Comparison of ENCODE assay signal across 8 cellular contexts in genomic region chr6:116278853-116279231, GRCh38. TPM values are rescaled to one million over a fixed set of nuclear protein-coding genes. Genes with fewer than 3 reads are reported as not detected.
DNase-seq lines count a peak whose midpoint lies in the region; TF ChIP-seq lines count a peak whose summit lies in the region.

No MANE protein-coding gene starts in this region.

- H3K9ac ChIP-seq in HUES64 (ENCODE audit: low read depth, low read length): peak overlapping the region; percentile 91

- DNase-seq in GM12864 (ENCODE audit: low read depth): no peak
- DNase-seq in adrenal gland: peak; percentile 64 to 84 (median 77)
- peak in 1 of 3 donors; percentile 25 for DNase-seq in immature natural killer cell
- peak; percentile 13 for DNase-seq in stimulated activated CD4-positive, alpha-beta T cell treated with anti-CD3 and anti-CD28 coated beads, Interleukin-4, amount 100 ng/mL, for 1 hour
- no peak for DNase-seq in GM20000 (ENCODE audit: low spot score)
- no peak for DNase-seq in AG08395 (ENCODE audit: low spot score)
- no peak for DNase-seq in KBM-7

- in situ Hi-C loops in KBM-7 (cut with MboI; ENCODE audit: low pct_unique_long_range_greater_than_20kb, low sequenced_read_pairs): no loop called here

- H3K27ac ChIP-seq in HUES64 (ENCODE audit: low read depth, low read length) (peak overlapping the region; percentile 91; the same call in 1 of the 2 replicates), adrenal gland (peak overlapping the region; percentile 94 to 100 (median 99))

- H3K4me1 ChIP-seq in HUES64 (ENCODE audit: insufficient read depth, low read length) (peaks cover 19% of the 10 kb centered on the region), adrenal gland (replicated peaks in 1 of 2) (peaks cover 15 to 64% of the 10 kb centered on the region in 2 donors)

- H3K9me3 ChIP-seq in HUES64 (ENCODE audit: insufficient read depth, low read depth, low read length) (no peaks in the 10 kb centered on the region), adrenal gland (replicated peaks in 1 of 3) (no peaks in the 10 kb centered on the region)

- peak overlapping the region; percentile 98 to 100 (median 100) for H3K27ac Mint-ChIP-seq in immature natural killer cell

- H3K9me3 Mint-ChIP-seq in immature natural killer cell: no peaks in the 10 kb centered on the region

- H3K36me3 Mint-ChIP-seq in immature natural killer cell: peaks cover 15 to 22% (median 18%) of the 10 kb centered on the region in 3 donors

- intact Hi-C loops in adrenal gland (cut with DNase I): loop anchor here (10.0 kb wide), 2 partner anchors 256 to 286 kb away; no protein-coding TSS in a partner anchor

- peak in 1 of 2 donors; percentile 13 for TF ChIP-seq POLR2A in adrenal gland (IDR thresholded peaks at IDR 0.05)

- no peaks in the 10 kb centered on the region for H3K27me3 ChIP-seq in HUES64 (ENCODE audit: insufficient read depth, low read length)
- H3K27me3 ChIP-seq in adrenal gland: no peaks in the 10 kb centered on the region

- H3K4me3 ChIP-seq in GM12864 (ENCODE audit: low read depth, low read length) (peak overlapping the region; percentile 90), HUES64 (ENCODE audit: low read length) (peak overlapping the region; percentile 94), adrenal gland (peak overlapping the region; percentile 4 to 96 (median 88))

- H3K4me3 Mint-ChIP-seq in immature natural killer cell: peak overlapping the region; percentile 94 to 100 (median 97)

- TF ChIP-seq CTCF in GM12864 (IDR thresholded peaks at IDR 0.05; ENCODE audit: low read depth, low read length, missing control alignments) (no peak), adrenal gland (IDR thresholded peaks at IDR 0.05) (no peak), GM20000 (IDR thresholded peaks at IDR 0.05; ENCODE audit: extremely low read depth, missing control alignments) (no peak)

- WGBS in HUES64: 47% methylated on average over 12 of the region's 12 CpGs
- 7 to 15% (median 7%) methylated on average over 12 of the region's 12 CpGs for WGBS in adrenal gland, 4 donors

- H3K4me1 Mint-ChIP-seq in immature natural killer cell: peaks cover 60 to 70% of the 10 kb centered on the region in 2 donors

- peaks cover 15 to 21% (median 21%) of the 10 kb centered on the region in 3 donors for H3K27me3 Mint-ChIP-seq in immature natural killer cell (ENCODE audit: low read depth in 3 of 3)

- peaks cover 15% of the 10 kb centered on the region for H3K36me3 ChIP-seq in HUES64 (ENCODE audit: insufficient read depth, low read length)
- H3K36me3 ChIP-seq in adrenal gland (replicated peaks in 1 of 2): peaks cover 0 to 14% of the 10 kb centered on the region in 2 donors

RNA-seq across cellular contexts. Expression of gene TSPYL1, which starts 0.9 kb away (rescaled TPM):
- polyA plus RNA-seq in HUES64 (2013, experiment 1 of 2): 42.9 TPM
- 44.1 TPM for polyA plus RNA-seq in HUES64 (2013, experiment 2 of 2)
- 100 to 1,000 TPM; 164 to 271 (median 212) TPM for total RNA-seq in adrenal gland
- polyA plus RNA-seq in adrenal gland: 100 to 1,000 TPM in 1 of 3 donors, 10 to 100 TPM in 2; 24.8 to 111 (median 42.6) TPM
- polyA plus RNA-seq in immature natural killer cell: 10 to 100 TPM; 14.9 to 31.0 (median 21.6) TPM

RNA-seq across cellular contexts. Expression of gene TSPYL4, which starts 25.0 kb away (rescaled TPM):
- polyA plus RNA-seq in HUES64 (2013, experiment 1 of 2): 17.7 TPM
- polyA plus RNA-seq in HUES64 (2013, experiment 2 of 2): 17.5 TPM
- 10 to 100 TPM; 16.2 to 45.7 (median 32.9) TPM for total RNA-seq in adrenal gland
- 10 to 100 TPM; 14.6 to 58.4 (median 16.0) TPM for polyA plus RNA-seq in adrenal gland
- polyA plus RNA-seq in immature natural killer cell: 10 to 100 TPM in 1 of 3 donors, 1 to 10 TPM in 2; 8.1 to 11.9 (median 8.1) TPM

Comparison
In these comparisons a context has a peak if more than half of its experiments do, and no peak if none do; other contexts are left out.
1. DNase-seq: peak in adrenal gland (7 of 7) and stimulated activated CD4-positive, alpha-beta T cell treated with anti-CD3 and anti-CD28 coated beads, Interleukin-4, amount 100 ng/mL, for 1 hour (single experiment); none in GM12864 (single experiment), GM20000 (single experiment), AG08395 (single experiment) and KBM-7 (single experiment).
2. Peak in every context shown above with its lines, with median percentiles within 50 percentile points of each other: H3K4me3 ChIP-seq.